1 cellular context compared by ENCODE assay signal in genomic region chr6:87789198-87789899, GRCh38.
TF ChIP-seq lines count a peak whose summit lies in the region.

No MANE protein-coding gene starts in this region.

TF ChIP-seq in HepG2, 621 proteins besides CTCF, POLR2A, EP300 and RAD21 (continued from another document):
- TF ChIP-seq E2F2 (CRISPR knock-in tag; IDR thresholded peaks at IDR 0.05; ENCODE audit: borderline replicate concordance) (no peak), EZH2 (conservative IDR thresholded peaks at IDR 0.05; ENCODE audit: low read depth, low read length) (no peak), TAF1 (CRISPR knock-in tag; IDR thresholded peaks at IDR 0.05) (no peak; the same call in 1 of the 2 replicates), ZKSCAN8 (CRISPR knock-in tag; IDR thresholded peaks at IDR 0.05; ENCODE audit: borderline replicate concordance) (no peak; the same call in 1 of the 2 replicates), NR0B2 (CRISPR knock-in tag; IDR thresholded peaks at IDR 0.05) (no peak), ZNF510 (CRISPR knock-in tag; IDR thresholded peaks at IDR 0.05; ENCODE audit: low read depth) (no peak), ZNF644 (CRISPR knock-in tag; IDR thresholded peaks at IDR 0.05; ENCODE audit: low read depth) (0 out of 2 replicates have a peak, but pooled peaks have one; percentile 37), SOX6 (IDR thresholded peaks at IDR 0.05) (no peak), SOX6 (CRISPR knock-in tag; IDR thresholded peaks at IDR 0.05) (peak; percentile 69), ZNF451 (CRISPR knock-in tag; IDR thresholded peaks at IDR 0.05) (no peak), ATF7 (IDR thresholded peaks at IDR 0.05) (no peak), ATF7 (CRISPR knock-in tag; IDR thresholded peaks at IDR 0.05) (no peak), STAG1 (CRISPR knock-in tag; IDR thresholded peaks at IDR 0.05) (no peak), ZNF12 (CRISPR knock-in tag; IDR thresholded peaks at IDR 0.05) (no peak), CREM (IDR thresholded peaks at IDR 0.05) (peak; percentile 32; the same call in 1 of the 2 replicates), CREM (CRISPR knock-in tag; IDR thresholded peaks at IDR 0.05) (no peak), REPIN1 (CRISPR knock-in tag; IDR thresholded peaks at IDR 0.05; ENCODE audit: borderline replicate concordance, low read depth) (no peak), TBX2 (CRISPR knock-in tag; IDR thresholded peaks at IDR 0.05; ENCODE audit: borderline replicate concordance) (0 out of 2 replicates have a peak, but pooled peaks have one; percentile 47), ZNF317 (CRISPR knock-in tag; IDR thresholded peaks at IDR 0.05) (no peak), SP1 (IDR thresholded peaks at IDR 0.05) (no peak), SP1 (CRISPR knock-in tag; IDR thresholded peaks at IDR 0.05) (no peak), MED13 (CRISPR knock-in tag; IDR thresholded peaks at IDR 0.05) (no peak), MATR3 (CRISPR knock-in tag; IDR thresholded peaks at IDR 0.05) (no peak), ZBTB46 (CRISPR knock-in tag; IDR thresholded peaks at IDR 0.05; ENCODE audit: borderline replicate concordance) (no peak), ETV6 (CRISPR knock-in tag; conservative IDR thresholded peaks at IDR 0.05) (no peak), ZNF670 (CRISPR knock-in tag; IDR thresholded peaks at IDR 0.05; ENCODE audit: borderline replicate concordance) (no peak), ZNF687 (CRISPR knock-in tag; IDR thresholded peaks at IDR 0.05) (no peak), KDM5B (CRISPR knock-in tag; IDR thresholded peaks at IDR 0.05; ENCODE audit: borderline replicate concordance) (no peak), ZKSCAN5 (CRISPR knock-in tag; IDR thresholded peaks at IDR 0.05) (no peak), ZNF180 (CRISPR knock-in tag; IDR thresholded peaks at IDR 0.05; ENCODE audit: borderline replicate concordance, low read depth) (no peak), MIER2 (CRISPR knock-in tag; IDR thresholded peaks at IDR 0.05) (0 out of 2 replicates have a peak, but pooled peaks have one; percentile 17), ZNF230 (CRISPR knock-in tag; IDR thresholded peaks at IDR 0.05) (no peak), PAWR (CRISPR knock-in tag; IDR thresholded peaks at IDR 0.05; ENCODE audit: borderline replicate concordance) (no peak), SALL1 (CRISPR knock-in tag; IDR thresholded peaks at IDR 0.05) (no peak; the same call in 1 of the 2 replicates), GATAD2A (CRISPR knock-in tag; IDR thresholded peaks at IDR 0.05) (peak; percentile 58), SCMH1 (CRISPR knock-in tag; IDR thresholded peaks at IDR 0.05; ENCODE audit: borderline replicate concordance) (no peak)
- TF ChIP-seq, protein P1, sequence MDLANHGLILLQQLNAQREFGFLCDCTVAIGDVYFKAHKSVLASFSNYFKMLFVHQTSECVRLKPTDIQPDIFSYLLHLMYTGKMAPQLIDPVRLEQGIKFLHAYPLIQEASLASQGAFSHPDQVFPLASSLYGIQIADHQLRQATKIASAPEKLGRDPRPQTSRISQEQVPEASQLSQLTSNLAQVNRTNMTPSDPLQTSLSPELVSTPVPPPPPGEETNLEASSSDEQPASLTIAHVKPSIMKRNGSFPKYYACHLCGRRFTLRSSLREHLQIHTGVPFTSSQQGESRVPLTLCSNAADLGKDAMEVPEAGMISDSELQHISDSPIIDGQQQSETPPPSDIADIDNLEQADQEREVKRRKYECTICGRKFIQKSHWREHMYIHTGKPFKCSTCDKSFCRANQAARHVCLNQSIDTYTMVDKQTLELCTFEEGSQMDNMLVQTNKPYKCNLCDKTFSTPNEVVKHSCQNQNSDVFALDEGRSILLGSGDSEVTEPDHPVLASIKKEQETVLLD (CRISPR knock-in tag; IDR thresholded peaks at IDR 0.05; ENCODE audit: low read depth): no peak
- TF ChIP-seq, protein P2, sequence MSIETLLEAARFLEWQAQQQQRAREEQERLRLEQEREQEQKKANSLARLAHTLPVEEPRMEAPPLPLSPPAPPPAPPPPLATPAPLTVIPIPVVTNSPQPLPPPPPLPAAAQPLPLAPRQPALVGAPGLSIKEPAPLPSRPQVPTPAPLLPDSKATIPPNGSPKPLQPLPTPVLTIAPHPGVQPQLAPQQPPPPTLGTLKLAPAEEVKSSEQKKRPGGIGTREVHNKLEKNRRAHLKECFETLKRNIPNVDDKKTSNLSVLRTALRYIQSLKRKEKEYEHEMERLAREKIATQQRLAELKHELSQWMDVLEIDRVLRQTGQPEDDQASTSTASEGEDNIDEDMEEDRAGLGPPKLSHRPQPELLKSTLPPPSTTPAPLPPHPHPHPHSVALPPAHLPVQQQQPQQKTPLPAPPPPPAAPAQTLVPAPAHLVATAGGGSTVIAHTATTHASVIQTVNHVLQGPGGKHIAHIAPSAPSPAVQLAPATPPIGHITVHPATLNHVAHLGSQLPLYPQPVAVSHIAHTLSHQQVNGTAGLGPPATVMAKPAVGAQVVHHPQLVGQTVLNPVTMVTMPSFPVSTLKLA (IDR thresholded peaks at IDR 0.05): no peak
- TF ChIP-seq, protein P3, sequence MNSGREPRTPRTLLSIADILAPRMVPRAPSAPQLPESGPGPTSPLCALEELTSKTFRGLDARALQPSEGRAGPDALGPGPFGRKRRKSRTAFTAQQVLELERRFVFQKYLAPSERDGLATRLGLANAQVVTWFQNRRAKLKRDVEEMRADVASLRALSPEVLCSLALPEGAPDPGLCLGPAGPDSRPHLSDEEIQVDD (CRISPR knock-in tag; IDR thresholded peaks at IDR 0.05; ENCODE audit: borderline replicate concordance): no peak
